Comparison of ENCODE assay signal across 10 cellular contexts in the genomic region with DNA sequence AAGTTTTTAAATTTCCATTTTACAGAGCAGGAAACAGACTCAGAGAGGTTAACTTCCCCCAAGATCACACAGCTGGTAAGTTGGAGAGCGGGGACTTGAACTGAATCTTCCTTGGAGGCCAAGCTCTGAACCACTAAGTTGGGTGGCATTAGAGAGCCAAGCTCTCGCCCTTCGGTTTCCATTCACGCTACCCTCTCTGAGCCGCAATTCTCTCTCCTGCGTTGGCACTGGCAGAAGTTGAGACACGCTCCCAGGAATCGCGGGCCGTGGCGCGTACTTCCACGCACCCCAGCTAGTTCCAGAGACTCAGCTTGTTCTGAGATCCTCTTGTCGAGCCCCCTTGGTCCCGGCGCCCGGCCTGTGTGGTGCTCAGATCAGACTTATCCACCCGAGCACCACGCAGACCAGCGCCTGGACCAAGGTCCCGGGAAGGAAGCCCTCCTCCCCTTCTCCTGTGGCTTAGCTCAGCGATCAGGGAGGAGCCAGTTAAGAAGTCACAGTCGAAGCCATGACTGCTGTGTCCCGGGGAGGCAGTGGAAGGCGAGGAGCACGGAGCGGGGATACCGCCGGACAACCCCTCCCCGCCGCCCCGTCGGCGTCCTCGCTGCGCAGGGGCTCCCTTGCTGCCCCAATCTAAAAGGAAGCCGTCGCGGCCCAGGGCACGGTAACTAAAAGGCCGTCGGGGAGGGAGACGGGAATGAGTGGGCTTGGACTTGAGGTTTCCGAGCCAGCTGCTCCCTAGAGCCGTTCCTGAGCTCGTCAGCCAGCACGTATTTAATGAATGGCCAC. TPM values are rescaled to one million over a fixed set of nuclear protein-coding genes. Genes with fewer than 3 reads are reported as not detected.
DNase-seq lines count a peak whose midpoint lies in the region; ATAC-seq and TF ChIP-seq lines count a peak whose summit lies in the region.
"Had no signal": no experiment of that assay in that cellular context is flagged by ENCODE, and none has a peak within 500 bp of the region (broad histone marks: within the 10 kb centered on the region; RNA-seq: fewer than 3 reads in every experiment).

No MANE protein-coding gene starts in this region.

- CTCF ChIA-PET in activated naive CD4-positive, alpha-beta T cell treated with anti-CD3 and anti-CD28 coated beads for 36 hours (lab: Charles Lee) = interaction anchor here (0.6 to 6.0 kb wide), 31 partner anchors 8 to 378 kb away, joined by 3 to 34 read pairs (median 4); no protein-coding TSS in a partner anchor

- no peak for ATAC-seq in stimulated activated effector memory CD8-positive, alpha-beta T cell treated with anti-CD3 and anti-CD28 coated beads, Interleukin-12 subunit alpha, Interleukin-12 subunit beta, amount 100 ng/mL, for 72 hours
- no peak for ATAC-seq in GM18867 (IDR thresholded peaks at IDR 0.05; ENCODE audit: unreplicated experiment)

- H3K4me3 Mint-ChIP-seq in activated naive CD4-positive, alpha-beta T cell treated with anti-CD3 and anti-CD28 coated beads for 36 hours = no peak overlapping the region
- H3K4me3 Mint-ChIP-seq in stimulated activated effector memory CD8-positive, alpha-beta T cell treated with anti-CD3 and anti-CD28 coated beads, Interleukin-12 subunit alpha, Interleukin-12 subunit beta, amount 100 ng/mL, for 72 hours = peak overlapping the region; percentile 26
- H3K4me3 Mint-ChIP-seq: stimulated activated memory B cell treated with anti-CD40 and anti-IgM and Interleukin-4, amounts not matched to agents 10 μg/mL and 1 μg/mL and 100 μg/mL, for 72 hours had no signal

- intact Hi-C loops in activated naive CD4-positive, alpha-beta T cell treated with anti-CD3 and anti-CD28 coated beads for 36 hours (cut with micrococcal nuclease) = loop anchor here (1.0 to 10.0 kb wide), 2 partner anchors 319 to 377 kb away; partner anchors contain the start of gene EMX2

- no peak for TF ChIP-seq CTCF in WERI-Rb-1 (IDR thresholded peaks at IDR 0.05; ENCODE audit: low read depth, low read length)

- H3K36me3 Mint-ChIP-seq in activated naive CD4-positive, alpha-beta T cell treated with anti-CD3 and anti-CD28 coated beads for 36 hours (ENCODE audit: low read depth) = no peaks in the 10 kb centered on the region
- no peaks in the 10 kb centered on the region for H3K36me3 Mint-ChIP-seq in stimulated activated effector memory CD8-positive, alpha-beta T cell treated with anti-CD3 and anti-CD28 coated beads, Interleukin-12 subunit alpha, Interleukin-12 subunit beta, amount 100 ng/mL, for 72 hours
- H3K36me3 Mint-ChIP-seq: stimulated activated memory B cell treated with anti-CD40 and anti-IgM and Interleukin-4, amounts not matched to agents 10 μg/mL and 1 μg/mL and 100 μg/mL, for 72 hours had no signal

- H3K4me1 ChIP-seq in iPS-15b (ENCODE audit: control insufficient read depth, insufficient read depth, low read length) = peaks cover 4% of the 10 kb centered on the region

- H3K9me3 Mint-ChIP-seq in activated naive CD4-positive, alpha-beta T cell treated with anti-CD3 and anti-CD28 coated beads for 36 hours = no peaks in the 10 kb centered on the region
- H3K9me3 Mint-ChIP-seq in stimulated activated effector memory CD8-positive, alpha-beta T cell treated with anti-CD3 and anti-CD28 coated beads, Interleukin-12 subunit alpha, Interleukin-12 subunit beta, amount 100 ng/mL, for 72 hours = no peaks in the 10 kb centered on the region
- H3K9me3 Mint-ChIP-seq: stimulated activated memory B cell treated with anti-CD40 and anti-IgM and Interleukin-4, amounts not matched to agents 10 μg/mL and 1 μg/mL and 100 μg/mL, for 72 hours had no signal

- peaks cover 46% of the 10 kb centered on the region for H3K4me1 Mint-ChIP-seq in activated naive CD4-positive, alpha-beta T cell treated with anti-CD3 and anti-CD28 coated beads for 36 hours (ENCODE audit: low read depth)
- peaks cover 17% of the 10 kb centered on the region for H3K4me1 Mint-ChIP-seq in stimulated activated effector memory CD8-positive, alpha-beta T cell treated with anti-CD3 and anti-CD28 coated beads, Interleukin-12 subunit alpha, Interleukin-12 subunit beta, amount 100 ng/mL, for 72 hours

- peak overlapping the region; percentile 70 for H3K9ac ChIP-seq in iPS-15b (ENCODE audit: low read depth, low read length)

- peak; percentile 11 for DNase-seq in activated naive CD4-positive, alpha-beta T cell treated with anti-CD3 and anti-CD28 coated beads, Interleukin-2, amount 50 U/mL, for 16 hours
- DNase-seq in activated naive CD4-positive, alpha-beta T cell treated with anti-CD3 and anti-CD28 coated beads for 36 hours = no peak
- DNase-seq in WERI-Rb-1 = peak; percentile 63
- DNase-seq in stimulated activated effector memory CD8-positive, alpha-beta T cell treated with anti-CD3 and anti-CD28 coated beads, Interleukin-12 subunit alpha, Interleukin-12 subunit beta, amount 100 ng/mL, for 72 hours (ENCODE audit: low spot score in 2 of 2) = peak in 1 of 2 donors; percentile 49
- no peak for DNase-seq in GM19238 (ENCODE audit: insufficient read length, low spot score)
- no peak for DNase-seq in NCI-H748 treated with DMSO at 0.1 percent for 48 hours (lab: John Stamatoyannopoulos, UW)
- DNase-seq: SIG-M5 had no signal

- peaks cover 78% of the 10 kb centered on the region for H3K27me3 Mint-ChIP-seq in activated naive CD4-positive, alpha-beta T cell treated with anti-CD3 and anti-CD28 coated beads for 36 hours (ENCODE audit: low read depth)

- H3K27ac ChIP-seq in WERI-Rb-1 = no peak overlapping the region

- no peak overlapping the region for H3K27ac Mint-ChIP-seq in activated naive CD4-positive, alpha-beta T cell treated with anti-CD3 and anti-CD28 coated beads for 36 hours
- no peak overlapping the region for H3K27ac Mint-ChIP-seq in stimulated activated effector memory CD8-positive, alpha-beta T cell treated with anti-CD3 and anti-CD28 coated beads, Interleukin-12 subunit alpha, Interleukin-12 subunit beta, amount 100 ng/mL, for 72 hours
- H3K27ac Mint-ChIP-seq: stimulated activated memory B cell treated with anti-CD40 and anti-IgM and Interleukin-4, amounts not matched to agents 10 μg/mL and 1 μg/mL and 100 μg/mL, for 72 hours had no signal

- peaks cover 90% of the 10 kb centered on the region for H3K27me3 ChIP-seq in WERI-Rb-1 (ENCODE audit: insufficient read depth, low read depth, severe bottlenecking)
- peaks cover 96% of the 10 kb centered on the region for H3K27me3 ChIP-seq in iPS-15b (ENCODE audit: control insufficient read depth, insufficient read depth, low read length)

- no peaks in the 10 kb centered on the region for H3K9me3 ChIP-seq in WERI-Rb-1 (ENCODE audit: severe bottlenecking)
- no peaks in the 10 kb centered on the region for H3K9me3 ChIP-seq in iPS-15b (ENCODE audit: control insufficient read depth, insufficient read depth, low read length)

- no peaks in the 10 kb centered on the region for H3K36me3 ChIP-seq in WERI-Rb-1
- H3K36me3 ChIP-seq in iPS-15b (ENCODE audit: control insufficient read depth, insufficient read depth, low read length) = no peaks in the 10 kb centered on the region

- H3K4me3 ChIP-seq in WERI-Rb-1 (ENCODE audit: low read depth, low read length) (peak overlapping the region; percentile 63), iPS-15b (ENCODE audit: low read depth, low read length) (peak overlapping the region; percentile 70)

RNA-seq across cellular contexts. Expression of gene VAX1, which starts 29.5 kb away (rescaled TPM):
- not detected for total RNA-seq in activated naive CD4-positive, alpha-beta T cell treated with anti-CD3 and anti-CD28 coated beads for 36 hours

RNA-seq across cellular contexts. Expression of gene KCNK18, which starts 29.7 kb away (rescaled TPM):
- not detected for total RNA-seq in activated naive CD4-positive, alpha-beta T cell treated with anti-CD3 and anti-CD28 coated beads for 36 hours

Comparison
In these comparisons a context has a peak if more than half of its experiments do, and no peak if none do; other contexts are left out.
1. DNase-seq: peak in activated naive CD4-positive, alpha-beta T cell treated with anti-CD3 and anti-CD28 coated beads, Interleukin-2, amount 50 U/mL, for 16 hours (single experiment) and WERI-Rb-1 (single experiment); none in activated naive CD4-positive, alpha-beta T cell treated with anti-CD3 and anti-CD28 coated beads for 36 hours (single experiment), GM19238 (single experiment) and NCI-H748 treated with DMSO at 0.1 percent for 48 hours (single experiment).